In the genomic region with DNA sequence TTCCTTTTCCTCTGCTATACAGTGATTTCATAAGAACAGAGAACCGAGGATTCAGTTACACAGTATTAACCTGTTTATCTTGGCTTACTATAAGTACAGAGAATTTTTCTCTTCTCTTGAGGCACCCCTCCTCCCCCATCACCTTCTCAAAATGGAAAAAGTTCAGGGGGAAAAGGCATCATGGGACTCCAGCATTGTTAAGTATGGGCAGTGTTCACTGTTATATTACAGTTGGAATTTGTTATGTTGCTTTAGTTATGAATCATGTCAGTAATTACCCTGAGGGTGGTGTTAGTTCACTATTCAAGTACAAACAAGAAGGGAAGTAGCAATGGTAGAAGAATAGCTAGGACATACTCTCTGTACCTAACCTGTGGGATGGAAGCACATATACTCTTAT, we compare ENCODE assay signal across 8 cellular contexts. TPM values are rescaled to one million over a fixed set of nuclear protein-coding genes. Genes with fewer than 3 reads are reported as not detected.
DNase-seq lines count a peak whose midpoint lies in the region; ATAC-seq and TF ChIP-seq lines count a peak whose summit lies in the region.

No MANE protein-coding gene starts in this region.

- WGBS in psoas muscle, 3 donors, result 58 to 68% (median 62%) methylated on average over 1 of the region's 1 CpG

- DNase-seq in AG08395 (ENCODE audit: low spot score) (peak; percentile 44), RPMI7951 (ENCODE audit: low read depth) (peak; percentile 55), fibroblast of gingiva (ENCODE audit: low read depth) (peak; percentile 88), psoas muscle (no peak), globus pallidus (ENCODE audit: low spot score) (no peak), NCI-H2081 (lab: John Stamatoyannopoulos, UW) (no peak), NCI-H187 (lab: John Stamatoyannopoulos, UW) (no peak)

- intact Hi-C loops in psoas muscle (cut with DNase I), result no loop called here

- H3K27me3 ChIP-seq in psoas muscle (ENCODE audit: insufficient read depth in 3 of 3, low read length in 2 of 3), result no peaks in the 10 kb centered on the region

- peak; percentile 44 for ATAC-seq in GM21528 (IDR thresholded peaks at IDR 0.05; ENCODE audit: low FRiP score, unreplicated experiment)
- peak in 2 of 4 donors; percentile 43 to 74 for ATAC-seq in psoas muscle

- H3K9me3 ChIP-seq in psoas muscle, result no peaks in the 10 kb centered on the region

- peak overlapping the region; percentile 3 for H3K27ac ChIP-seq in psoas muscle

- H3K4me1 ChIP-seq in psoas muscle, result peaks cover 5% of the 10 kb centered on the region

- H3K36me3 ChIP-seq in psoas muscle (ENCODE audit: insufficient read depth in 1 of 2, low read depth in 1 of 2), result no peaks in the 10 kb centered on the region

- H3K4me3 ChIP-seq in psoas muscle, result no peak overlapping the region

- no peak for TF ChIP-seq CTCF in psoas muscle (IDR thresholded peaks at IDR 0.05)

RNA-seq across cellular contexts. Expression of gene LPAR6, which starts 12.1 kb away (rescaled TPM):
- 10.4 and 11.4 TPM in 2 replicates for total RNA-seq in RPMI7951 (2014; rRNA removed; shearing (Covaris generic))
- total RNA-seq in psoas muscle, result 10 to 100 TPM in 1 of 4 donors, 1 to 10 TPM in 3; 4.1 to 11.0 (median 6.6) TPM
- polyA plus RNA-seq in psoas muscle, result 1 to 10 TPM; 5.3 to 7.5 (median 5.8) TPM

Comparison
In these comparisons a context has a peak if more than half of its experiments do, and no peak if none do; other contexts are left out.
1. DNase-seq: peak in AG08395 (single experiment), RPMI7951 (single experiment) and fibroblast of gingiva (single experiment); none in psoas muscle (0 of 2), globus pallidus (single experiment), NCI-H2081 (0 of 2) and NCI-H187 (0 of 2).